ENCODE assay signal across 3 cellular contexts in genomic region chr11:24372491-24372890, GRCh38.
"Had no signal": no experiment of that assay in that cellular context is flagged by ENCODE, and none has a peak within 500 bp of the region (broad histone marks: within the 10 kb centered on the region; RNA-seq: fewer than 3 reads in every experiment).

No MANE protein-coding gene starts in this region.

- H3K4me3 ChIP-seq: GM12878 had no signal

- DNase-seq: GDM1, GF-D8 had no signal
